8 cellular contexts compared by ENCODE assay signal in genomic region chr3:8768364-8769087, GRCh38. TPM values are rescaled to one million over a fixed set of nuclear protein-coding genes. Genes with fewer than 3 reads are reported as not detected.
DNase-seq lines count a peak whose midpoint lies in the region; ATAC-seq and TF ChIP-seq lines count a peak whose summit lies in the region.

No MANE protein-coding gene starts in this region.

- POLR2A ChIA-PET in A673 (lab: Charles Lee; ENCODE audit: low non-redundant PET): no interaction called here

- intact Hi-C loops in A673 (cut with micrococcal nuclease; ENCODE audit: unreplicated experiment): no loop called here
- intact Hi-C loops in activated T-helper 2 cell treated with anti-CD3 and anti-CD28 coated beads, Interferon-gamma antibody, Interleukin-2, Interleukin-4, amounts not matched to agents 10 μg/mL and 5 μg/mL and 100 μg/mL, durations not matched to agents 14 hours and 24 hours and 36 hours (cut with micrococcal nuclease): no loop called here

- H3K27me3 ChIP-seq in A673 (replicated peaks; ENCODE audit: insufficient read depth, low read depth, low read length, poor library complexity): peaks cover 6% of the 10 kb centered on the region

- no peak for TF ChIP-seq CTCF in A673 (conservative IDR thresholded peaks at IDR 0.05; ENCODE audit: low read depth, low read length)

- no peaks in the 10 kb centered on the region for H3K9me3 Mint-ChIP-seq in activated T-helper 2 cell treated with anti-CD3 and anti-CD28 coated beads, Interferon-gamma antibody, Interleukin-2, Interleukin-4, amounts not matched to agents 10 μg/mL and 5 μg/mL and 100 μg/mL, durations not matched to agents 14 hours and 24 hours and 36 hours
- H3K9me3 Mint-ChIP-seq in memory B cell: peaks cover 3% of the 10 kb centered on the region

- H3K36me3 ChIP-seq in A673 (ENCODE audit: insufficient read depth, low read length, poor library complexity, severe bottlenecking): no peaks in the 10 kb centered on the region

- no peak overlapping the region for H3K27ac ChIP-seq in A673 (ENCODE audit: low read depth, low read length, poor library complexity, severe bottlenecking)

- H3K36me3 Mint-ChIP-seq in activated T-helper 2 cell treated with anti-CD3 and anti-CD28 coated beads, Interferon-gamma antibody, Interleukin-2, Interleukin-4, amounts not matched to agents 10 μg/mL and 5 μg/mL and 100 μg/mL, durations not matched to agents 14 hours and 24 hours and 36 hours (ENCODE audit: low read depth): no peaks in the 10 kb centered on the region
- H3K36me3 Mint-ChIP-seq in memory B cell: no peaks in the 10 kb centered on the region

- CTCF ChIA-PET in A673 (lab: Charles Lee): no interaction called here

- no peak overlapping the region for H3K27ac Mint-ChIP-seq in activated T-helper 2 cell treated with anti-CD3 and anti-CD28 coated beads, Interferon-gamma antibody, Interleukin-2, Interleukin-4, amounts not matched to agents 10 μg/mL and 5 μg/mL and 100 μg/mL, durations not matched to agents 14 hours and 24 hours and 36 hours
- peak overlapping the region; percentile 26 for H3K27ac Mint-ChIP-seq in memory B cell

- peak overlapping the region; percentile 26 for H3K4me3 Mint-ChIP-seq in activated T-helper 2 cell treated with anti-CD3 and anti-CD28 coated beads, Interferon-gamma antibody, Interleukin-2, Interleukin-4, amounts not matched to agents 10 μg/mL and 5 μg/mL and 100 μg/mL, durations not matched to agents 14 hours and 24 hours and 36 hours (ENCODE audit: low read depth)
- H3K4me3 Mint-ChIP-seq in memory B cell: peak overlapping the region; percentile 70

- no peak for DNase-seq in A673 (ENCODE audit: low spot score)
- no peak for DNase-seq in activated T-helper 2 cell treated with anti-CD3 and anti-CD28 coated beads, Interferon-gamma antibody, Interleukin-2, Interleukin-4, amounts not matched to agents 10 μg/mL and 5 μg/mL and 100 μg/mL, durations not matched to agents 14 hours and 24 hours and 36 hours (ENCODE audit: low spot score)
- DNase-seq in memory B cell (ENCODE audit: low spot score in 2 of 2): no peak
- no peak for DNase-seq in NCI-H82 treated with DMSO at 0.1 percent for 48 hours (lab: John Stamatoyannopoulos, UW; ENCODE audit: unreplicated experiment)
- no peak for DNase-seq in NCI-H1694 treated with DMSO at 0.1 percent for 48 hours (lab: John Stamatoyannopoulos, UW)
- DNase-seq in SW480 (ENCODE audit: low spot score): no peak

- no TSS peak for BruUV-seq in A673 (replicated peaks; lab: Mats Ljungman, UMichigan)

- H3K4me1 Mint-ChIP-seq in activated T-helper 2 cell treated with anti-CD3 and anti-CD28 coated beads, Interferon-gamma antibody, Interleukin-2, Interleukin-4, amounts not matched to agents 10 μg/mL and 5 μg/mL and 100 μg/mL, durations not matched to agents 14 hours and 24 hours and 36 hours (ENCODE audit: low read depth): peaks cover 12% of the 10 kb centered on the region
- peaks cover 10% of the 10 kb centered on the region for H3K4me1 Mint-ChIP-seq in memory B cell

- peaks cover 45% of the 10 kb centered on the region for H3K27me3 Mint-ChIP-seq in activated T-helper 2 cell treated with anti-CD3 and anti-CD28 coated beads, Interferon-gamma antibody, Interleukin-2, Interleukin-4, amounts not matched to agents 10 μg/mL and 5 μg/mL and 100 μg/mL, durations not matched to agents 14 hours and 24 hours and 36 hours (ENCODE audit: low read depth)
- H3K27me3 Mint-ChIP-seq in memory B cell: peaks cover 11% of the 10 kb centered on the region

- H3K4me1 ChIP-seq in A673 (ENCODE audit: insufficient read depth, low read length, poor library complexity, severe bottlenecking): peaks cover 7% of the 10 kb centered on the region

- H3K4me3 ChIP-seq in A673 (ENCODE audit: low read depth, low read length, poor library complexity, severe bottlenecking): peak overlapping the region; percentile 36

- H3K9me3 ChIP-seq in A673 (ENCODE audit: low read depth, low read length, poor library complexity, severe bottlenecking): no peaks in the 10 kb centered on the region

- ATAC-seq in GM18867 (IDR thresholded peaks at IDR 0.05; ENCODE audit: unreplicated experiment) (peak; percentile 11), HG02973 (IDR thresholded peaks at IDR 0.05; ENCODE audit: unreplicated experiment) (peak; percentile 25), memory B cell (ENCODE audit: low read depth) (peak; percentile 35)

RNA-seq across cellular contexts. Expression of gene OXTR, which starts 0.9 kb away (rescaled TPM):
- total RNA-seq in A673 (2021): 5.6 and 6.5 TPM in 2 replicates
- 0.90 and 1.5 TPM in 2 replicates for total RNA-seq in activated T-helper 2 cell treated with anti-CD3 and anti-CD28 coated beads, Interferon-gamma antibody, Interleukin-2, Interleukin-4, amounts not matched to agents 10 μg/mL and 5 μg/mL and 100 μg/mL, durations not matched to agents 14 hours and 24 hours and 36 hours

RNA-seq across cellular contexts. Expression of gene CAV3, which starts 34.9 kb away (rescaled TPM):
- total RNA-seq in A673 (2021): not detected in 2 replicates
- not detected in 2 replicates for total RNA-seq in activated T-helper 2 cell treated with anti-CD3 and anti-CD28 coated beads, Interferon-gamma antibody, Interleukin-2, Interleukin-4, amounts not matched to agents 10 μg/mL and 5 μg/mL and 100 μg/mL, durations not matched to agents 14 hours and 24 hours and 36 hours
